Comparison of ENCODE assay signal across 10 cellular contexts in the genomic region with DNA sequence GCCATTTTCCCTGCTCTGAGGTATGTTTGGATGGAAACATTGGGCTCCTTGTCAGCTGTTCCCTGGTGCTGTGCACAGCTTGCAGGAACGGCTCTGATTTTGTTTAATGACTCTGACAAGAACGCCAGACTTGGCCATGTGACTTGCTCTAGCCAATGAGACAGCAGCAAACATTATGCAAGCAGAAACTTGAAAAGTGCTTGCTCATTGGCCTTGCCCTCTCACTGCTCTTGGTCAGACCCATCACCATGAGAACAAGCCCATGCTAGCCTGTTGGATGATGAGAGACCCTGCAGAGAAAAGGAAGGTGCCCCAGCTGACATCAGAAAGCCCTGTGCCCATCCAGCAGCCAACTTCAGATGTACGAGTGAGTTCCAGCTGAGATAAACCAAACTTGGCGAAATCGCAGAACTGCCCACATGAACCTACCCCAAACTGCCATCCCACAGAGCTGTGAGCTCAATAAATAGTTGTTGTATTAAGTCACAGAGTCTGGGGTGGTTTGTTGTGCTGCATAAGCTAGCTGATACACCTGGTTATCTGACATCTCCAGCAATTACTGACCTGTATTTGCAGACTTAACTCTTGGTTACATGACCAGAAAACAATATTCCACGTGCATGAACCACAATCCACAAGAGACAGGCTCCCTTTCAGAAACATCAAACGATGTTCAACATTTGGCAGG.
DNase-seq lines count a peak whose midpoint lies in the region; ATAC-seq lines count a peak whose summit lies in the region.
"Had no signal": no experiment of that assay in that cellular context is flagged by ENCODE, and none has a peak within 500 bp of the region (broad histone marks: within the 10 kb centered on the region; RNA-seq: fewer than 3 reads in every experiment).

No MANE protein-coding gene starts in this region.

- no peak overlapping the region for H3K27ac Mint-ChIP-seq in activated T-cell treated with anti-CD3 and anti-CD28 coated beads, Interleukin-2, amount 50 U/mL, for 72 hours
- no peak overlapping the region for H3K27ac Mint-ChIP-seq in activated T-cell treated with anti-CD3 and anti-CD28 coated beads, Interleukin-2, amount 50 U/mL, for 24 hours

- ATAC-seq in activated T-cell treated with anti-CD3 and anti-CD28 coated beads, Interleukin-2, amount 50 U/mL, for 72 hours (replicated peaks in 1 of 2): peak; percentile 41 to 54

- peak overlapping the region; percentile 66 for H3K27ac ChIP-seq in epithelial cell of prostate
- H3K27ac ChIP-seq: VCaP had no signal

- intact Hi-C loops in cardiac septum (cut with DNase I): no loop called here

- no peak overlapping the region for H3K4me3 Mint-ChIP-seq in activated T-cell treated with anti-CD3 and anti-CD28 coated beads, Interleukin-2, amount 50 U/mL, for 72 hours
- no peak overlapping the region for H3K4me3 Mint-ChIP-seq in activated T-cell treated with anti-CD3 and anti-CD28 coated beads, Interleukin-2, amount 50 U/mL, for 24 hours

- peaks cover 10% of the 10 kb centered on the region for H3K4me1 Mint-ChIP-seq in activated T-cell treated with anti-CD3 and anti-CD28 coated beads, Interleukin-2, amount 50 U/mL, for 72 hours (ENCODE audit: low read depth)
- no peaks in the 10 kb centered on the region for H3K4me1 Mint-ChIP-seq in activated T-cell treated with anti-CD3 and anti-CD28 coated beads, Interleukin-2, amount 50 U/mL, for 24 hours (ENCODE audit: low read depth)

- no peaks in the 10 kb centered on the region for H3K9me3 Mint-ChIP-seq in activated T-cell treated with anti-CD3 and anti-CD28 coated beads, Interleukin-2, amount 50 U/mL, for 72 hours
- no peaks in the 10 kb centered on the region for H3K9me3 Mint-ChIP-seq in activated T-cell treated with anti-CD3 and anti-CD28 coated beads, Interleukin-2, amount 50 U/mL, for 24 hours

- DNase-seq in activated T-cell treated with anti-CD3 and anti-CD28 coated beads, Interleukin-2, amount 50 U/mL, for 72 hours: no peak
- no peak for DNase-seq in activated T-cell treated with anti-CD3 and anti-CD28 coated beads, Interleukin-2, amount 50 U/mL, for 24 hours
- DNase-seq in NCI-H2227 (lab: John Stamatoyannopoulos, UW; ENCODE audit: unreplicated experiment) (peak; percentile 49), epithelial cell of prostate (ENCODE audit: low read depth, low spot score) (peak; percentile 91), stromal cell of bone marrow (ENCODE audit: low read depth) (peak; percentile 35), cardiac septum (ENCODE audit: low spot score) (no peak), NCI-H1930 (lab: John Stamatoyannopoulos, UW) (no peak)
- DNase-seq in effector CD8-positive, alpha-beta T cell (lab: John Stamatoyannopoulos, UW): no peak
- DNase-seq: stimulated activated naive CD4-positive, alpha-beta T cell treated with Interleukin-2 at 50 U/mL for 16 hours had no signal

- H3K36me3 Mint-ChIP-seq in activated T-cell treated with anti-CD3 and anti-CD28 coated beads, Interleukin-2, amount 50 U/mL, for 72 hours (ENCODE audit: insufficient read depth in 2 of 2): no peaks in the 10 kb centered on the region
- H3K36me3 Mint-ChIP-seq in activated T-cell treated with anti-CD3 and anti-CD28 coated beads, Interleukin-2, amount 50 U/mL, for 24 hours (ENCODE audit: low read depth): no peaks in the 10 kb centered on the region

- no peaks in the 10 kb centered on the region for H3K27me3 Mint-ChIP-seq in activated T-cell treated with anti-CD3 and anti-CD28 coated beads, Interleukin-2, amount 50 U/mL, for 72 hours (ENCODE audit: low read depth)
- peaks cover 14% of the 10 kb centered on the region for H3K27me3 Mint-ChIP-seq in activated T-cell treated with anti-CD3 and anti-CD28 coated beads, Interleukin-2, amount 50 U/mL, for 24 hours

Comparison
In these comparisons a context has a peak if more than half of its experiments do, and no peak if none do; other contexts are left out.
1. DNase-seq: peak in NCI-H2227 (single experiment), epithelial cell of prostate (single experiment) and stromal cell of bone marrow (single experiment); none in activated T-cell treated with anti-CD3 and anti-CD28 coated beads, Interleukin-2, amount 50 U/mL, for 72 hours (0 of 2), activated T-cell treated with anti-CD3 and anti-CD28 coated beads, Interleukin-2, amount 50 U/mL, for 24 hours (single experiment), cardiac septum (single experiment), effector CD8-positive, alpha-beta T cell (single experiment) and NCI-H1930 (0 of 2).